In the genomic region with DNA sequence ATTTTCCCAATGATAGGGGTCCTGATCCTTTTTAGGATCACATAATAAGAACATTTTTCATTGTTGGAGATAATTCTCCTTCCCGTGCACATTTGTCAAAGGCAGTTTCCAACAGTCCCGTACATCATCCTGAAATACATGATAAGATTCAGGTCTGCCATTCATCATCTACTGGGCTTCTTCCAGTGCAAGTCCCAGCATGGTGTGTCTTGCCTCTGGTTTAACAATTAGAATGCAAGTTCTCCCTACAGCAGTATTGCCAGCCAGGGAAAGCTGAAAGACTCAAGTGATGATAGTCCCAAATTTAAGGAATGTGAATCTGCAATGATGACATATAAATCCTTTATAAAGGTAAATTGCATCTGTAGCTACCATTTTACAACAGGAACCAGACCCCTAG, we compare ENCODE assay signal across 22 cellular contexts.
DNase-seq lines count a peak whose midpoint lies in the region; ATAC-seq and TF ChIP-seq lines count a peak whose summit lies in the region.
"Had no signal": no experiment of that assay in that cellular context is flagged by ENCODE, and none has a peak within 500 bp of the region (broad histone marks: within the 10 kb centered on the region; RNA-seq: fewer than 3 reads in every experiment).

No MANE protein-coding gene starts in this region.

- dilution Hi-C loops in mammary epithelial cell (cut with HindIII; ENCODE audit: low sequenced_read_pairs), result no loop called here

- no peaks in the 10 kb centered on the region for H4K20me1 ChIP-seq in mammary epithelial cell (ENCODE audit: insufficient read depth, low read length)
- H4K20me1 ChIP-seq: BLaER1 treated with 17β-estradiol and CSF1 and Interleukin-3, amounts not matched to agents 10 nM and 100 nM had no signal

- H3K27me3 Mint-ChIP-seq in MCF 10A (ENCODE audit: insufficient read depth, unreplicated experiment), result no peaks in the 10 kb centered on the region
- H3K27me3 Mint-ChIP-seq: CD8-positive, alpha-beta memory T cell had no signal

- CTCF ChIA-PET in mammary epithelial cell (lab: Charles Lee; ENCODE audit: low non-redundant PET) (no interaction called here), MCF 10A (lab: Yijun Ruan, JAX) (interaction anchor here (1.2 kb wide), 1 partner anchor 8 kb away, joined by 4 read pairs; no protein-coding TSS in a partner anchor)

- no peaks in the 10 kb centered on the region for H3K36me3 ChIP-seq in mammary epithelial cell (ENCODE audit: insufficient read depth, low read length)
- H3K36me3 ChIP-seq in thyroid gland, result no peaks in the 10 kb centered on the region
- H3K36me3 ChIP-seq: BE2C had no signal

- peak; percentile 9 for DNase-seq in mammary epithelial cell
- DNase-seq in MCF 10A (ENCODE audit: unreplicated experiment), result no peak
- peak; percentile 6 for DNase-seq in epithelial cell of prostate (ENCODE audit: low read depth, low spot score)
- peak; percentile 34 to 68 for DNase-seq in foreskin keratinocyte
- DNase-seq in AG20443 (ENCODE audit: low spot score), result no peak
- DNase-seq in thyroid gland, result no peak
- DNase-seq in NCI-H1105 (lab: John Stamatoyannopoulos, UW), result no peak
- DNase-seq: AML-193; BE2C; CD4-positive, alpha-beta T cell; CD8-positive, alpha-beta memory T cell; DMS 273 treated with DMSO at 0.1 percent for 48 hours; DMS79; EL; GDM1; H9 had no signal

- H3K4me1 Mint-ChIP-seq in MCF 10A (ENCODE audit: insufficient read depth, unreplicated experiment), result peaks cover 25% of the 10 kb centered on the region
- H3K4me1 Mint-ChIP-seq: CD14-positive monocyte; CD8-positive, alpha-beta memory T cell had no signal

- H3K9me3 Mint-ChIP-seq in MCF 10A (ENCODE audit: unreplicated experiment), result no peaks in the 10 kb centered on the region
- H3K9me3 Mint-ChIP-seq: CD8-positive, alpha-beta memory T cell; GM23338; H9 had no signal

- in situ Hi-C loops in mammary epithelial cell (cut with MboI; ENCODE audit: low sequenced_read_pairs in 2 of 2), result no loop called here

- no peak for TF ChIP-seq POLR2A in thyroid gland (IDR thresholded peaks at IDR 0.05)

- no peak overlapping the region for H2AFZ ChIP-seq in mammary epithelial cell (ENCODE audit: low read depth, low read length)
- H2AFZ ChIP-seq: GM23338 had no signal

- H3K4me2 ChIP-seq in mammary epithelial cell (ENCODE audit: insufficient read depth, low read depth, low read length), result no peak overlapping the region
- H3K4me2 ChIP-seq: GM23338 had no signal

- intact Hi-C loops in mammary epithelial cell (cut with micrococcal nuclease), result no loop called here
- intact Hi-C loops in MCF 10A (cut with micrococcal nuclease), result no loop called here
- intact Hi-C loops in thyroid gland (cut with DNase I), result no loop called here

- no peaks in the 10 kb centered on the region for H3K36me3 Mint-ChIP-seq in MCF 10A (ENCODE audit: insufficient read depth, unreplicated experiment)
- H3K36me3 Mint-ChIP-seq: CD14-positive monocyte had no signal

- H3K27ac Mint-ChIP-seq in MCF 10A (ENCODE audit: low read depth, unreplicated experiment), result no peak overlapping the region
- H3K27ac Mint-ChIP-seq: CD14-positive monocyte; CD4-positive, alpha-beta T cell; CD8-positive, alpha-beta memory T cell; GM23338; H9 had no signal

- POLR2A ChIA-PET in MCF 10A (lab: Yijun Ruan, JAX), result interaction anchor here (1.0 to 1.5 kb wide), 2 partner anchors 9 to 27 kb away, joined by 3 read pairs; no protein-coding TSS in a partner anchor

- H3K27ac ChIP-seq in mammary epithelial cell (ENCODE audit: insufficient read depth, low read depth, low read length) (no peak overlapping the region), epithelial cell of prostate (no peak overlapping the region), foreskin keratinocyte (no peak overlapping the region), thyroid gland (no peak overlapping the region)
- H3K27ac ChIP-seq: 22Rv1 had no signal

- H3K79me2 ChIP-seq in mammary epithelial cell (ENCODE audit: insufficient read depth, low read length), result no peaks in the 10 kb centered on the region

- no peak overlapping the region for H3K4me3 Mint-ChIP-seq in MCF 10A (ENCODE audit: unreplicated experiment)
- H3K4me3 Mint-ChIP-seq: CD14-positive monocyte; CD4-positive, alpha-beta T cell; CD8-positive, alpha-beta memory T cell; GM23338; H9 had no signal

- peaks cover 19% of the 10 kb centered on the region for H3K4me1 ChIP-seq in mammary epithelial cell (ENCODE audit: insufficient read depth, low read length)
- H3K4me1 ChIP-seq in foreskin keratinocyte, result peaks cover 16% of the 10 kb centered on the region
- peaks cover 0 to 3% of the 10 kb centered on the region in 2 donors for H3K4me1 ChIP-seq in thyroid gland
- H3K4me1 ChIP-seq: BE2C had no signal

- H3K27me3 ChIP-seq in mammary epithelial cell (ENCODE audit: insufficient read depth, low read length) (no peaks in the 10 kb centered on the region), foreskin keratinocyte (no peaks in the 10 kb centered on the region), thyroid gland (no peaks in the 10 kb centered on the region)
- H3K27me3 ChIP-seq: BE2C; BLaER1 treated with 17β-estradiol and CSF1 and Interleukin-3, amounts not matched to agents 10 nM and 100 nM had no signal

- H3K9ac ChIP-seq in mammary epithelial cell (ENCODE audit: insufficient read depth, low read length), result no peak overlapping the region
- H3K9ac ChIP-seq: BLaER1 treated with 17β-estradiol and CSF1 and Interleukin-3, amounts not matched to agents 10 nM and 100 nM had no signal

- no peak overlapping the region for H3K4me3 ChIP-seq in mammary epithelial cell (replicated peaks in 1 of 3; ENCODE audit: insufficient read depth in 1 of 3, low read depth in 2 of 3, low read length in 3 of 3)
- H3K4me3 ChIP-seq in thyroid gland (replicated peaks in 1 of 3), result no peak overlapping the region
- H3K4me3 ChIP-seq: BLaER1 treated with 17β-estradiol and CSF1 and Interleukin-3, amounts not matched to agents 10 nM and 100 nM; GM12878; GM23338 had no signal

- WGBS in mammary epithelial cell (ENCODE audit: low coverage, missing lambda C conversion rate), result 6% methylated on average over 2 of the region's 2 CpGs
- 86 to 93% methylated on average over 2 of the region's 2 CpGs for WGBS in thyroid gland, 2 donors

- ATAC-seq in foreskin keratinocyte, result no peak
- ATAC-seq: GM12878, GM23338, HCT116 had no signal

- TF ChIP-seq CTCF in mammary epithelial cell (conservative IDR thresholded peaks at IDR 0.05 in 1 of 2, IDR thresholded peaks at IDR 0.05 in 1 of 2; ENCODE audit: extremely low read depth in 1 of 2, insufficient read depth in 1 of 2, low read depth in 1 of 2, low read length in 2 of 2), result no peak
- no peak for TF ChIP-seq CTCF in MCF 10A (IDR thresholded peaks at IDR 0.05; ENCODE audit: unreplicated experiment)
- no peak for TF ChIP-seq CTCF in foreskin keratinocyte (conservative IDR thresholded peaks at IDR 0.05)
- no peak for TF ChIP-seq CTCF in thyroid gland (IDR thresholded peaks at IDR 0.05)

- BruUV-seq in mammary epithelial cell (replicated peaks; lab: Mats Ljungman, UMichigan) (no TSS peak), MCF 10A (replicated peaks; lab: Mats Ljungman, UMichigan) (no TSS peak)

- H3K9me3 ChIP-seq in mammary epithelial cell (replicated peaks; ENCODE audit: insufficient read depth, low read length) (no peaks in the 10 kb centered on the region), thyroid gland (no peaks in the 10 kb centered on the region)
- H3K9me3 ChIP-seq: BE2C had no signal

Comparison
In these comparisons a context has a peak if more than half of its experiments do, and no peak if none do; other contexts are left out.
1. DNase-seq: peak in mammary epithelial cell (single experiment), epithelial cell of prostate (single experiment) and foreskin keratinocyte (2 of 2); none in MCF 10A (single experiment), AG20443 (single experiment), thyroid gland (0 of 2) and NCI-H1105 (single experiment).